8 cellular contexts compared by ENCODE assay signal in genomic region chrX:73992019-73992418, GRCh38.
"Had no signal": no experiment of that assay in that cellular context is flagged by ENCODE, and none has a peak within 500 bp of the region (broad histone marks: within the 10 kb centered on the region; RNA-seq: fewer than 3 reads in every experiment).

No MANE protein-coding gene starts in this region.

- H3K4me1 ChIP-seq: HAP-1 had no signal

- H3K4me3 ChIP-seq: GM23248, HAP-1, K562 had no signal

- H3K27ac ChIP-seq: GM23248 had no signal

- H2AFZ ChIP-seq: GM23248 had no signal

- H3K9ac ChIP-seq: GM23248 had no signal

- H3K9me3 ChIP-seq: HAP-1 had no signal

- FAIRE-seq: HTR-8/SVneo, K562 had no signal

- ATAC-seq: HCT116, K562 had no signal

- DNase-seq: GM23248, GOT3, H7, KG1 had no signal
